ENCODE assay signal across 8 cellular contexts in the genomic region with DNA sequence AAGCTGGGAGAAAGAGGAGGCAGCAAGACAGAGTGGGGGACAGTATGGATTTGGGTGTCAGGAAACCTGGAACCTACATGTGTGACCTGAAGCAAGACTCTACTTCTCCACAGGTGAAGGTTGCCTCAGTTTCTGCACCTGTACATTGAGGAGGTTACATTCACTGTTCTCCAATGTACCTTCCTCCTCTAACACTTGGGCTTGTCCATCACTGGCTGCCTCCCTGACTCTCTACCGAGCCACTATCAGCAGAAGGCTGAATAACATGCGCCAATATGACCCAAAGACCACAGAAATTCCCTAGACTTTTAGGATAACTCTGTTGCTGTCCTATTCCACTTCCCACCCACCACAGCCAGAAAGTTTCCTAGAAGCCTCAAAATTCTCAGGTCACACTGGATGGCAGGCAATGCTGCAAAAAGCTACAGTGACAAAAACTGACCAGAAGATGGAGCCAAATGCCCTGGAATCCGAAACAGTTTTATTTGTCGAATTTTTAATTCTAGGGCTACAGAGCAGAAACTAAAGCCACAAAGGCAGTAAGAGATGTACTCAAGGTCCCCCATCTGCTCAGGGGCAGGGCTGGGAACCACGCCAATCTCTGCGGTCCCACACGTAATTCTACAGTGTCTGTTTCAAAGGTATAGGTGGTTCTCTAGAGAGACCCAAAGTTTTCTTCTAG.
A peak's percentile ranks its signal among the peaks of the same experiment; 100 is the strongest.
DNase-seq lines count a peak whose midpoint lies in the region; ATAC-seq and TF ChIP-seq lines count a peak whose summit lies in the region.

No MANE protein-coding gene starts in this region.

- TF ChIP-seq CTCF in A673 (conservative IDR thresholded peaks at IDR 0.05; ENCODE audit: low read depth, low read length) (peak; percentile 75), DOHH2 (IDR thresholded peaks at IDR 0.05; ENCODE audit: low read depth, low read length, poor library complexity, severe bottlenecking) (peak; percentile 82), HFFc6 (IDR thresholded peaks at IDR 0.05) (peak; percentile 86), adrenal gland (IDR thresholded peaks at IDR 0.05) (peak; percentile 43 to 78 (median 70))

- H3K9me3 Mint-ChIP-seq in HFFc6 = no peaks in the 10 kb centered on the region

- H3K36me3 Mint-ChIP-seq in HFFc6 (ENCODE audit: low read depth) = no peaks in the 10 kb centered on the region

- CTCF ChIA-PET in A673 (lab: Charles Lee) = interaction anchor here (0.6 to 2.4 kb wide), 8 partner anchors 206 to 1441 kb away, joined by 3 to 11 read pairs (median 4); a partner anchor contains a TSS

- H3K9me3 ChIP-seq in A673 (ENCODE audit: low read depth, low read length, poor library complexity, severe bottlenecking) = no peaks in the 10 kb centered on the region
- H3K9me3 ChIP-seq in DOHH2 (ENCODE audit: control insufficient read depth, insufficient read depth, low read length) = no peaks in the 10 kb centered on the region
- H3K9me3 ChIP-seq in adrenal gland (replicated peaks in 1 of 3) = no peaks in the 10 kb centered on the region

- no peaks in the 10 kb centered on the region for H4K20me1 ChIP-seq in DOHH2 (ENCODE audit: control insufficient read depth, insufficient read depth, low read depth, low read length)

- no peaks in the 10 kb centered on the region for H3F3A ChIP-seq in DOHH2 (ENCODE audit: control insufficient read depth, insufficient read depth)

- H3K27ac ChIP-seq in A673 (ENCODE audit: low read depth, low read length, poor library complexity, severe bottlenecking) = no peak overlapping the region
- H3K27ac ChIP-seq in DOHH2 (ENCODE audit: low read depth, low read length) = no peak overlapping the region
- no peak overlapping the region for H3K27ac ChIP-seq in adrenal gland

- no peaks in the 10 kb centered on the region for H3K9me2 ChIP-seq in DOHH2 (replicated peaks; ENCODE audit: control insufficient read depth, low read length)

- H3K4me1 ChIP-seq in A673 (ENCODE audit: insufficient read depth, low read length, poor library complexity, severe bottlenecking) (no peaks in the 10 kb centered on the region), DOHH2 (ENCODE audit: control insufficient read depth, low read length) (no peaks in the 10 kb centered on the region), adrenal gland (replicated peaks in 1 of 2) (no peaks in the 10 kb centered on the region)

- peak; percentile 45 for ATAC-seq in left ventricle myocardium superior

- no peak for TF ChIP-seq POLR2A in adrenal gland (IDR thresholded peaks at IDR 0.05)

- H3K79me2 ChIP-seq in DOHH2 (ENCODE audit: control insufficient read depth, low read length) = no peaks in the 10 kb centered on the region

- no peak overlapping the region for H3K27ac Mint-ChIP-seq in HFFc6

- H3K36me3 ChIP-seq in A673 (ENCODE audit: insufficient read depth, low read length, poor library complexity, severe bottlenecking) (no peaks in the 10 kb centered on the region), DOHH2 (ENCODE audit: control insufficient read depth, low read length) (no peaks in the 10 kb centered on the region), adrenal gland (replicated peaks in 1 of 2) (no peaks in the 10 kb centered on the region)

- no peak overlapping the region for H3K4me3 Mint-ChIP-seq in HFFc6

- peaks cover 30% of the 10 kb centered on the region for H3K27me3 Mint-ChIP-seq in HFFc6 (ENCODE audit: insufficient read depth)

- H3K4me1 Mint-ChIP-seq in HFFc6 (ENCODE audit: low read depth) = no peaks in the 10 kb centered on the region

- BruUV-seq in A673 (replicated peaks; lab: Mats Ljungman, UMichigan) = no TSS peak

- no peak overlapping the region for H3K4me2 ChIP-seq in DOHH2 (ENCODE audit: low read length)

- DNase-seq in A673 (ENCODE audit: low spot score) (peak; percentile 57), HFFc6 (peak; percentile 47), NCI-H2171 (lab: John Stamatoyannopoulos, UW) (peak; percentile 12), adrenal gland (peak in 6 of 7 donors; percentile 20 to 45 (median 32)), left ventricle myocardium superior (no peak)
- peak; percentile 30 for DNase-seq in stimulated activated CD4-positive, alpha-beta T cell treated with anti-CD3 and anti-CD28 coated beads, Interleukin-4, amount 100 ng/mL, for 24 hours
- DNase-seq in activated effector memory CD4-positive, alpha-beta T cell treated with Interleukin-2 at 50 U/mL for 16 hours = no peak

- H3K27me3 ChIP-seq in A673 (replicated peaks; ENCODE audit: insufficient read depth, low read depth, low read length, poor library complexity) (no peaks in the 10 kb centered on the region), DOHH2 (ENCODE audit: control insufficient read depth, low read length) (peaks cover 10% of the 10 kb centered on the region; the same call in 1 of the 2 replicates), adrenal gland (peaks cover 6% of the 10 kb centered on the region)

- H3K4me3 ChIP-seq in A673 (ENCODE audit: low read depth, low read length, poor library complexity, severe bottlenecking) (no peak overlapping the region), DOHH2 (ENCODE audit: low read length) (no peak overlapping the region), adrenal gland (no peak overlapping the region)

- POLR2A ChIA-PET in A673 (lab: Charles Lee; ENCODE audit: low non-redundant PET) = interaction anchor here (0.6 to 0.7 kb wide), 2 partner anchors 416 to 505 kb away, joined by 3 to 9 read pairs; no protein-coding TSS in a partner anchor

- intact Hi-C loops in A673 (cut with micrococcal nuclease; ENCODE audit: unreplicated experiment) (loop anchor here (1.0 to 5.0 kb wide), 3 partner anchors 208 to 636 kb away; no protein-coding TSS in a partner anchor), adrenal gland (cut with DNase I) (loop anchor here (10.0 kb wide), 3 partner anchors 201 to 661 kb away; no protein-coding TSS in a partner anchor), left ventricle myocardium superior (cut with micrococcal nuclease) (loop anchor here (10.0 kb wide), 1 partner anchor 431 kb away; no protein-coding TSS in a partner anchor)

- WGBS in adrenal gland, 4 donors = 15 to 17% (median 16%) methylated on average over 7 of the region's 7 CpGs

Comparison
In these comparisons a context has a peak if more than half of its experiments do, and no peak if none do; other contexts are left out.
1. DNase-seq: peak in A673 (single experiment), HFFc6 (single experiment), NCI-H2171 (single experiment), adrenal gland (6 of 7) and stimulated activated CD4-positive, alpha-beta T cell treated with anti-CD3 and anti-CD28 coated beads, Interleukin-4, amount 100 ng/mL, for 24 hours (single experiment); none in left ventricle myocardium superior (single experiment) and activated effector memory CD4-positive, alpha-beta T cell treated with Interleukin-2 at 50 U/mL for 16 hours (single experiment).
2. Peak in every context shown above with its lines, with median percentiles within 50 percentile points of each other: CTCF ChIP-seq.